10 cellular contexts compared by ENCODE assay signal in genomic region chr6:16438677-16439615, GRCh38.
DNase-seq lines count a peak whose midpoint lies in the region; ATAC-seq and TF ChIP-seq lines count a peak whose summit lies in the region.
"Had no signal": no experiment of that assay in that cellular context is flagged by ENCODE, and none has a peak within 500 bp of the region (broad histone marks: within the 10 kb centered on the region; RNA-seq: fewer than 3 reads in every experiment).

No MANE protein-coding gene starts in this region.

- CTCF ChIA-PET in activated CD8-positive, alpha-beta memory T cell treated with anti-CD3 and anti-CD28 coated beads, Interleukin-2, amount 10 ng/mL, durations not matched to agents 7 days and 5 days (lab: Charles Lee), result interaction anchor here (0.7 to 3.6 kb wide), 13 partner anchors 16 to 324 kb away, joined by 3 to 23 read pairs (median 4); partner anchors contain the start of gene ATXN1
- CTCF ChIA-PET in Caco-2 (lab: Charles Lee), result interaction anchor here (0.6 kb wide), 1 partner anchor 35 kb away, joined by 4 read pairs; no protein-coding TSS in a partner anchor

- H3K36me3 Mint-ChIP-seq in activated CD8-positive, alpha-beta memory T cell treated with anti-CD3 and anti-CD28 coated beads, Interleukin-2, amount 10 ng/mL, durations not matched to agents 7 days and 5 days, result peaks cover 45% of the 10 kb centered on the region
- H3K36me3 Mint-ChIP-seq in Caco-2 (ENCODE audit: insufficient read depth, unreplicated experiment), result no peaks in the 10 kb centered on the region

- no peak for TF ChIP-seq POLR2A in erythroblast (IDR thresholded peaks at IDR 0.05; ENCODE audit: low read length)

- no peaks in the 10 kb centered on the region for H3K9me3 Mint-ChIP-seq in activated CD8-positive, alpha-beta memory T cell treated with anti-CD3 and anti-CD28 coated beads, Interleukin-2, amount 10 ng/mL, durations not matched to agents 7 days and 5 days (ENCODE audit: low read depth)
- peaks cover 23% of the 10 kb centered on the region for H3K9me3 Mint-ChIP-seq in Caco-2 (ENCODE audit: unreplicated experiment)

- peak overlapping the region; percentile 91 for H3K4me3 Mint-ChIP-seq in activated CD8-positive, alpha-beta memory T cell treated with anti-CD3 and anti-CD28 coated beads, Interleukin-2, amount 10 ng/mL, durations not matched to agents 7 days and 5 days
- H3K4me3 Mint-ChIP-seq in Caco-2 (ENCODE audit: unreplicated experiment), result no peak overlapping the region

- no TSS peak for BruUV-seq in Caco-2 (replicated peaks; lab: Mats Ljungman, UMichigan)

- H3K27me3 Mint-ChIP-seq in activated CD8-positive, alpha-beta memory T cell treated with anti-CD3 and anti-CD28 coated beads, Interleukin-2, amount 10 ng/mL, durations not matched to agents 7 days and 5 days, result no peaks in the 10 kb centered on the region
- no peaks in the 10 kb centered on the region for H3K27me3 Mint-ChIP-seq in Caco-2 (ENCODE audit: insufficient read depth, unreplicated experiment)

- intact Hi-C loops in Caco-2 (cut with micrococcal nuclease; ENCODE audit: unreplicated experiment), result no loop called here

- peaks cover 75% of the 10 kb centered on the region for H3K4me1 Mint-ChIP-seq in activated CD8-positive, alpha-beta memory T cell treated with anti-CD3 and anti-CD28 coated beads, Interleukin-2, amount 10 ng/mL, durations not matched to agents 7 days and 5 days
- no peaks in the 10 kb centered on the region for H3K4me1 Mint-ChIP-seq in Caco-2 (ENCODE audit: low read depth, unreplicated experiment)

- no peak for TF ChIP-seq CTCF in Caco-2 (IDR thresholded peaks at IDR 0.05; ENCODE audit: insufficient read depth in 1 of 2, low read depth in 1 of 2, low read length in 1 of 2, severe bottlenecking in 1 of 2, unreplicated experiment in 1 of 2)

- no peak overlapping the region for H3K4me2 ChIP-seq in skeletal muscle satellite cell (ENCODE audit: low read length)

- H3K9me3 ChIP-seq in skeletal muscle satellite cell (replicated peaks; ENCODE audit: low read length) (no peaks in the 10 kb centered on the region), Caco-2 (no peaks in the 10 kb centered on the region)

- peak overlapping the region; percentile 89 for H3K27ac Mint-ChIP-seq in activated CD8-positive, alpha-beta memory T cell treated with anti-CD3 and anti-CD28 coated beads, Interleukin-2, amount 10 ng/mL, durations not matched to agents 7 days and 5 days
- H3K27ac Mint-ChIP-seq in Caco-2 (ENCODE audit: unreplicated experiment), result no peak overlapping the region

- H3K4me1 ChIP-seq in skeletal muscle satellite cell (ENCODE audit: control insufficient read depth, insufficient read depth, low read length) (peaks cover 16% of the 10 kb centered on the region), Caco-2 (no peaks in the 10 kb centered on the region; the same call in 1 of the 2 replicates)

- H3K27me3 ChIP-seq in skeletal muscle satellite cell (ENCODE audit: control insufficient read depth, insufficient read depth, low read length), result no peaks in the 10 kb centered on the region
- no peaks in the 10 kb centered on the region for H3K27me3 ChIP-seq in Caco-2 (replicated peaks; ENCODE audit: control insufficient read depth, insufficient read depth, low read length)

- DNase-seq in activated CD8-positive, alpha-beta memory T cell treated with anti-CD3 and anti-CD28 coated beads, Interleukin-2, amount 10 ng/mL, durations not matched to agents 7 days and 5 days, result peak; percentile 61
- DNase-seq in activated CD8-positive, alpha-beta memory T cell treated with anti-CD3 and anti-CD28 coated beads, Interleukin-2, amount 50 U/mL, for 48 hours, result no peak
- DNase-seq in RPMI7951 (ENCODE audit: low read depth), result peak; percentile 68
- peak; percentile 32 to 74 for DNase-seq in erythroblast (lab: John Stamatoyannopoulos, UW)
- DNase-seq in NCI-H524 treated with DMSO at 0.1 percent for 48 hours (lab: John Stamatoyannopoulos, UW), result no peak
- DNase-seq in Caco-2, result no peak
- no peak for DNase-seq in OCI-M1 (lab: John Stamatoyannopoulos, UW)
- DNase-seq: left colon, NCI-H2227 treated with DMSO at 0.1 percent for 48 hours had no signal

- peak; percentile 29 for ATAC-seq in activated CD8-positive, alpha-beta memory T cell treated with anti-CD3 and anti-CD28 coated beads, Interleukin-2, amount 10 ng/mL, durations not matched to agents 7 days and 5 days
- ATAC-seq: left colon had no signal

- H3K4me3 ChIP-seq in skeletal muscle satellite cell (ENCODE audit: low read length) (no peak overlapping the region), Caco-2 (ENCODE audit: low read depth, low read length) (no peak overlapping the region)

- peak overlapping the region; percentile 17 for H3K9ac ChIP-seq in skeletal muscle satellite cell (ENCODE audit: low read depth, low read length)

- no peaks in the 10 kb centered on the region for H3K36me3 ChIP-seq in skeletal muscle satellite cell (ENCODE audit: insufficient read depth, low read length)
- no peaks in the 10 kb centered on the region for H3K36me3 ChIP-seq in Caco-2 (ENCODE audit: control insufficient read depth, insufficient read depth, low read length)

- POLR2A ChIA-PET in Caco-2 (lab: Charles Lee), result interaction anchor here (0.6 kb wide), 1 partner anchor 11 kb away, joined by 4 read pairs; no protein-coding TSS in a partner anchor

Comparison
In these comparisons a context has a peak if more than half of its experiments do, and no peak if none do; other contexts are left out.
1. DNase-seq: peak in activated CD8-positive, alpha-beta memory T cell treated with anti-CD3 and anti-CD28 coated beads, Interleukin-2, amount 10 ng/mL, durations not matched to agents 7 days and 5 days (single experiment), RPMI7951 (single experiment) and erythroblast (2 of 2); none in activated CD8-positive, alpha-beta memory T cell treated with anti-CD3 and anti-CD28 coated beads, Interleukin-2, amount 50 U/mL, for 48 hours (single experiment), NCI-H524 treated with DMSO at 0.1 percent for 48 hours (single experiment), Caco-2 (0 of 2) and OCI-M1 (single experiment).